In the genomic region with DNA sequence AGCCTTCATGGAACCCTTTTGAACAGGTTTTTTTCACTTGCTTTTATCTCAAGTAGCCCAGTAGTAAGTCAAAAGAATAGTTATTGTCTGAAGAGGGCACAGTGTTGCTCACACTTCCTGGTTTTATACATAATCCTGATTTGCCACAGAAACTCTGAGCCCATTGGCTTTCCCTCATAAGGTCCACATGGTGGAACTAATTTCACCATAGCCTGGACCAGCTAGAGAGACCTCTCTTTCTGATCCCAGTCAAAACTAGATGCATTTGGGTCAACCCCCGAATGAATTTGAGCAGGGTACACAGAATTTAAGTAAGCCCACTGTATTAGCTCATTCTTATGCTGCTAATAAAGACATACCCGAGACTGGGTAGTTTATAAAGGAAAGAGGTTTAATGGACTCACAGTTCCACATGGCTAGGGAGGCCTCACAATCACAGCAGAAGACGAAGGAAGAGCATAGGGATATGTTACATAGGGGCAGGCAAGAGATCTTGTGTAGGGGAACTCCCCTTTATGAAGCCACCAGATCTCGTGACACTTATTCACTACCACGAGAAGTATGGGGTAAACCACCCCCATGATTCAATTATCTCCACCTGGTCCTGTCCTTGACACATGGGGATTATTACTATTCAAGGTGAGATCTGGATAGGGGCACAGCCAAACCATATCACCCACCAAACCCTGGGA, we compare ENCODE assay signal across 15 cellular contexts. TPM values are rescaled to one million over a fixed set of nuclear protein-coding genes. Genes with fewer than 3 reads are reported as not detected.
DNase-seq lines count a peak whose midpoint lies in the region; ATAC-seq, FAIRE-seq and TF ChIP-seq lines count a peak whose summit lies in the region.
"Had no signal": no experiment of that assay in that cellular context is flagged by ENCODE, and none has a peak within 500 bp of the region (broad histone marks: within the 10 kb centered on the region; RNA-seq: fewer than 3 reads in every experiment).

No MANE protein-coding gene starts in this region.

- H3K4me3 Mint-ChIP-seq in naive thymus-derived CD8-positive, alpha-beta T cell: no peak overlapping the region
- H3K4me3 Mint-ChIP-seq: stimulated activated naive CD8-positive, alpha-beta T cell treated with anti-CD3 and anti-CD28 coated beads, Interleukin-15, Interleukin-2, amounts not matched to agents 100 ng/mL and 50 ng/mL, for 24 hours had no signal

- peak; percentile 67 for ATAC-seq in GM21529 (IDR thresholded peaks at IDR 0.05; ENCODE audit: unreplicated experiment)
- no peak for ATAC-seq in GM19324 (IDR thresholded peaks at IDR 0.05; ENCODE audit: low FRiP score, unreplicated experiment)
- ATAC-seq in naive thymus-derived CD8-positive, alpha-beta T cell: no peak

- peak; percentile 51 for FAIRE-seq in GM12891 (lab: Jason Lieb, UNC)

- peak overlapping the region; percentile 66; the same call in 1 of the 2 replicates for H2AFZ ChIP-seq in OCI-LY3 (ENCODE audit: low read depth, low read length)

- H3K4me2 ChIP-seq in OCI-LY3 (ENCODE audit: low read length): peak overlapping the region; percentile 64

- no peak for TF ChIP-seq POLR2A in GM12891 (IDR thresholded peaks at IDR 0.05; ENCODE audit: low read depth, low read length)
- TF ChIP-seq POLR2A in Peyer's patch (IDR thresholded peaks at IDR 0.05): no peak

- DNase-seq in GM12891 (ENCODE audit: insufficient read length, low spot score) (no peak), kidney tubule cell (ENCODE audit: low spot score) (peak; percentile 56), superior temporal gyrus (ENCODE audit: extremely low spot score) (no peak), Peyer's patch (no peak)
- no peak for DNase-seq in naive thymus-derived CD8-positive, alpha-beta T cell
- DNase-seq: activated T-cell treated with anti-CD3 and anti-CD28 coated beads for 4 hours; C1 segment of cervical spinal cord; NCI-H1048; stimulated activated CD4-positive, alpha-beta T cell treated with anti-CD3 and anti-CD28 coated beads, Interleukin-1b, Interleukin-23, amount 100 ng/mL, for 48 hours had no signal

- H3K27ac Mint-ChIP-seq in naive thymus-derived CD8-positive, alpha-beta T cell: no peak overlapping the region
- H3K27ac Mint-ChIP-seq: stimulated activated naive CD8-positive, alpha-beta T cell treated with anti-CD3 and anti-CD28 coated beads, Interleukin-15, Interleukin-2, amounts not matched to agents 100 ng/mL and 50 ng/mL, for 24 hours had no signal

- H3K9me3 ChIP-seq in OCI-LY3 (ENCODE audit: insufficient read depth, low read length): no peaks in the 10 kb centered on the region
- no peaks in the 10 kb centered on the region for H3K9me3 ChIP-seq in Peyer's patch
- H3K9me3 ChIP-seq: ascending aorta, prostate gland had no signal

- H3K79me2 ChIP-seq in OCI-LY3 (ENCODE audit: low read length): no peaks in the 10 kb centered on the region

- H3K4me3 ChIP-seq in OCI-LY3 (ENCODE audit: low read length) (peak overlapping the region; percentile 58), Peyer's patch (no peak overlapping the region)
- H3K4me3 ChIP-seq: ascending aorta, prostate gland had no signal

- H3K36me3 ChIP-seq in OCI-LY3 (replicated peaks; ENCODE audit: low read depth, low read length) (peaks cover 39% of the 10 kb centered on the region), Peyer's patch (peaks cover 0 to 4% (median 0%) of the 10 kb centered on the region in 3 donors)
- H3K36me3 ChIP-seq: ascending aorta, prostate gland had no signal

- H3K9ac ChIP-seq in OCI-LY3 (ENCODE audit: low read length): peak overlapping the region; percentile 18; the same call in 1 of the 2 replicates

- H3K36me3 Mint-ChIP-seq in naive thymus-derived CD8-positive, alpha-beta T cell: peaks cover 0 to 4% (median 0%) of the 10 kb centered on the region in 3 donors

- POLR2A ChIA-PET in naive thymus-derived CD8-positive, alpha-beta T cell (lab: Charles Lee): no interaction called here

- no peaks in the 10 kb centered on the region for H3K27me3 Mint-ChIP-seq in naive thymus-derived CD8-positive, alpha-beta T cell
- H3K27me3 Mint-ChIP-seq: stimulated activated naive CD8-positive, alpha-beta T cell treated with anti-CD3 and anti-CD28 coated beads, Interleukin-15, Interleukin-2, amounts not matched to agents 100 ng/mL and 50 ng/mL, for 24 hours had no signal

- peaks cover 0 to 15% (median 11%) of the 10 kb centered on the region in 4 donors for H3K4me1 Mint-ChIP-seq in naive thymus-derived CD8-positive, alpha-beta T cell

- no peaks in the 10 kb centered on the region for H3K9me3 Mint-ChIP-seq in naive thymus-derived CD8-positive, alpha-beta T cell
- H3K9me3 Mint-ChIP-seq: stimulated activated naive CD8-positive, alpha-beta T cell treated with anti-CD3 and anti-CD28 coated beads, Interleukin-15, Interleukin-2, amounts not matched to agents 100 ng/mL and 50 ng/mL, for 24 hours had no signal

- H3K4me1 ChIP-seq in OCI-LY3 (ENCODE audit: low read length) (peaks cover 22% of the 10 kb centered on the region), Peyer's patch (peaks cover 0 to 2% (median 0%) of the 10 kb centered on the region in 4 donors)

- no peaks in the 10 kb centered on the region for H3K27me3 ChIP-seq in OCI-LY3 (ENCODE audit: low read depth, low read length)
- H3K27me3 ChIP-seq in Peyer's patch: no peaks in the 10 kb centered on the region
- H3K27me3 ChIP-seq: ascending aorta had no signal

- TF ChIP-seq CTCF in OCI-LY3 (IDR thresholded peaks at IDR 0.05; ENCODE audit: low read depth, low read length) (no peak), Peyer's patch (IDR thresholded peaks at IDR 0.05) (no peak)

- H4K20me1 ChIP-seq in OCI-LY3 (ENCODE audit: insufficient read depth, low read length): no peaks in the 10 kb centered on the region; the same call in 1 of the 2 replicates

- H3K27ac ChIP-seq in OCI-LY3 (ENCODE audit: low read length) (peak overlapping the region; percentile 14; the same call in 1 of the 2 replicates), Peyer's patch (no peak overlapping the region)
- H3K27ac ChIP-seq: prostate gland had no signal

TF ChIP-seq in GM12891, 5 proteins besides CTCF, POLR2A, EP300 and RAD21:
- TF ChIP-seq POLR2AphosphoS5 (IDR thresholded peaks at IDR 0.05; ENCODE audit: low read depth, low read length) (no peak), TAF1 (IDR thresholded peaks at IDR 0.05; ENCODE audit: low read depth, low read length) (no peak), POU2F2 (IDR thresholded peaks at IDR 0.05; ENCODE audit: low read depth, low read length) (no peak), PAX5 (IDR thresholded peaks at IDR 0.05; ENCODE audit: insufficient read depth, low read length, severe bottlenecking) (no peak), SPI1 (IDR thresholded peaks at IDR 0.05; ENCODE audit: low read depth, low read length) (no peak)

RNA-seq across cellular contexts. Expression of gene RWDD2A, which starts 6.2 kb away (rescaled TPM):
- polyA plus RNA-seq in GM12891 (2012; ENCODE audit: low read depth, missing spikeins): 2.8 TPM
- 1 to 10 TPM; 2.5 to 3.1 (median 2.7) TPM for total RNA-seq in Peyer's patch
- 1 to 10 TPM; 5.1 to 6.1 TPM for total RNA-seq in naive thymus-derived CD8-positive, alpha-beta T cell
- 1 to 10 TPM; 2.0 to 3.5 (median 2.5) TPM for polyA plus RNA-seq in naive thymus-derived CD8-positive, alpha-beta T cell

RNA-seq across cellular contexts. Expression of gene PGM3, which starts 6.3 kb away (rescaled TPM):
- polyA plus RNA-seq in GM12891 (2012; ENCODE audit: low read depth, missing spikeins): 10.8 TPM
- 10 to 100 TPM; 16.0 to 30.0 (median 26.1) TPM for total RNA-seq in Peyer's patch
- total RNA-seq in naive thymus-derived CD8-positive, alpha-beta T cell: 10 to 100 TPM; 30.7 to 31.7 TPM
- polyA plus RNA-seq in naive thymus-derived CD8-positive, alpha-beta T cell: 1 to 10 TPM; 5.4 to 8.4 (median 6.7) TPM
